Comparison of ENCODE assay signal across 8 cellular contexts in the genomic region with DNA sequence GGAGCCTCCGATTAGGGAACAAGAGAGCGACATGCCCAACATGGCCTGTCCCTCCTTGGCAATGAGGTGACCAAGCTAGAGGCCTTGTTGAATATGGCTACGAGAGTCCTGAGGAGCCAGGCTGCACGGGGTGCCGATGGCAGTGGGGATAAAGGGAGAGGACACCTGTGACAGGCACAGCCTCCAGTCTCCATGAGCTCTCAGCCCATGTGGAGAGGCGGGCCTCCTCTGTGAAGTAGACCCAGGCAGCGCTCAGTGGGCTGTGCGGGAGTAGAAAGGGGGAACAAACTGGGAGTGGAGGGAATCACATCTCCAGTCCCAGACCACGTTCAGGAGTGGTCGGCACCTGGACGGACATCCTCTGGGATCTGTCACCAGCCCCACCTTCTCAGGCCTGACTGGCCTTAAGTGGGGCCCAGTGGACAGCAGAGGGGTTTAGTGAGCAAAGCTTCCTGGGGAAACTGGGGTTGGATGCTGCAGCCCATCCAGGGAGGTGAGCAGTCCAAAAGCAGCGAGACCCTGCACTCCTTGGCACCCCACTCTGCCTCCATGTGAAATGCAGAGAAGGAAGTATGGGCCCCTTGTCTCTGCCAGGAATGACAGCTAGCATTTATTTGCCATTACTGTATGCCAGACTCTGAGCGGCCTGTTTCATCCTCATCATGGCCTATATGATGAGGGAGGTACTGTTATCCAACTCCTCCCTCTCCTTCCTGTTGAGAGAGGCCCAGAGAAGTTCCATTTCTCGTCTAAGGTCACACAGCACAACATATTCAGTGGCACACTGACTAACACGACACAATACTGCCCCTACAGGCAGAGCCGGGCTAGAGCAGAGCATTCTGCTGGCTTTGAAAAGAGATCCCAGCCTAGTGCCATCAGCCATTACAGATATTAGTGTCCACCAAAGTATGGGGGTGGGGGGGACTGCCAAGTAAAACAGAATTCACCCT. TPM values are rescaled to one million over a fixed set of nuclear protein-coding genes. Genes with fewer than 3 reads are reported as not detected.
DNase-seq lines count a peak whose midpoint lies in the region; ATAC-seq, FAIRE-seq and TF ChIP-seq lines count a peak whose summit lies in the region.

No MANE protein-coding gene starts in this region.

- FAIRE-seq in RCC 7860 (lab: Jason Lieb, UNC) = peak; percentile 68

- DNase-seq in DMS53 treated with DMSO at 0.1 percent for 48 hours (lab: John Stamatoyannopoulos, UW; ENCODE audit: unreplicated experiment) (peak; percentile 36), RCC 7860 (ENCODE audit: low spot score) (peak; percentile 61), glomerular endothelial cell (ENCODE audit: extremely low read depth, low read depth, low spot score) (peak; percentile 22), ovary (peak; percentile 75 to 89 (median 81)), upper lobe of left lung (peak in 1 of 2 donors; percentile 76)
- peak; percentile 23 for DNase-seq in activated T-helper 9 cell treated with anti-CD3 and anti-CD28 coated beads, Interleukin-2, amount 50 U/mL, for 16 hours (ENCODE audit: low read depth)

- intact Hi-C loops in ovary (cut with DNase I) = loop anchor here in 3 of 4 donors (2.0 to 10.0 kb wide), 3 partner anchors 69 to 175 kb away; partner anchors contain the start of genes COL1A1 (in 1 of the 3) and PDK2 (in 1 of the 3)

- H3K4me3 ChIP-seq in ovary (no peak overlapping the region), upper lobe of left lung (no peak overlapping the region)

- 52 to 58% (median 57%) methylated on average over 16 of the region's 16 CpGs for WGBS in ovary, 3 donors
- 69 to 70% methylated on average over 12 to 15 of the region's 16 CpGs for WGBS in upper lobe of left lung, 2 donors

- TF ChIP-seq CTCF in ovary (IDR thresholded peaks at IDR 0.05) (peak; percentile 65 to 86 (median 82)), upper lobe of left lung (IDR thresholded peaks at IDR 0.05) (peak; percentile 68 to 78 (median 72))

- no peaks in the 10 kb centered on the region for H3K36me3 ChIP-seq in ovary
- no peaks in the 10 kb centered on the region for H3K36me3 ChIP-seq in upper lobe of left lung

- TF ChIP-seq EP300 in ovary (IDR thresholded peaks at IDR 0.05) = no peak
- TF ChIP-seq EP300 in upper lobe of left lung (IDR thresholded peaks at IDR 0.05) = no peak

- H3K4me1 ChIP-seq in ovary (ENCODE audit: insufficient read depth) (peaks cover 45% of the 10 kb centered on the region), upper lobe of left lung (peaks cover 29 to 61% (median 42%) of the 10 kb centered on the region in 4 donors)

- TF ChIP-seq POLR2A in ovary (IDR thresholded peaks at IDR 0.05) (no peak), upper lobe of left lung (IDR thresholded peaks at IDR 0.05) (no peak)

- H3K9me3 ChIP-seq in ovary (no peaks in the 10 kb centered on the region), upper lobe of left lung (no peaks in the 10 kb centered on the region)

- H3K27me3 ChIP-seq in ovary (no peaks in the 10 kb centered on the region), upper lobe of left lung (peaks cover 0 to 3% (median 0%) of the 10 kb centered on the region in 4 donors)

- peak overlapping the region; percentile 42 to 92 for H3K27ac ChIP-seq in ovary
- peak overlapping the region in 2 of 4 donors; percentile 73 to 75 for H3K27ac ChIP-seq in upper lobe of left lung

- ATAC-seq in HG03280 (IDR thresholded peaks at IDR 0.05; ENCODE audit: unreplicated experiment) (peak; percentile 54), upper lobe of left lung (ENCODE audit: low FRiP score in 2 of 2) (peak; percentile 79 to 80), GM19397 (IDR thresholded peaks at IDR 0.05; ENCODE audit: unreplicated experiment) (no peak)

RNA-seq across cellular contexts. Expression of gene TMEM92, which starts 4.5 kb away (rescaled TPM):
- total RNA-seq in glomerular endothelial cell (0.12 and 0.73 TPM in 2 replicates), ovary (1 to 10 TPM in 6 of 7 donors, under 1 TPM in 1; 0.34 to 3.5 (median 1.6) TPM), upper lobe of left lung (10 to 100 TPM in 1 of 6 donors, 1 to 10 TPM in 5; 1.3 to 15.7 (median 3.8) TPM)
- polyA plus RNA-seq in ovary = 1 to 10 TPM in 1 of 2 donors, under 1 TPM in 1; 0.32 to 2.5 TPM
